17 cellular contexts compared by ENCODE assay signal in genomic region chr12:130876297-130876696, GRCh38. TPM values are rescaled to one million over a fixed set of nuclear protein-coding genes. Genes with fewer than 3 reads are reported as not detected.
DNase-seq lines count a peak whose midpoint lies in the region; ATAC-seq, FAIRE-seq and TF ChIP-seq lines count a peak whose summit lies in the region.
"Had no signal": no experiment of that assay in that cellular context is flagged by ENCODE, and none has a peak within 500 bp of the region (broad histone marks: within the 10 kb centered on the region; RNA-seq: fewer than 3 reads in every experiment).

No MANE protein-coding gene starts in this region.

- H3K27ac ChIP-seq in OCI-LY3 (ENCODE audit: low read length) (no peak overlapping the region), H1 (ENCODE audit: low read depth, low read length) (no peak overlapping the region)
- H3K27ac ChIP-seq: KMS-11, SK-N-MC had no signal

- H2BK12ac ChIP-seq in H1 (ENCODE audit: low read depth, low read length), result no peak overlapping the region

- H3K9ac ChIP-seq in OCI-LY3 (ENCODE audit: low read length) (no peak overlapping the region), H1 (replicated peaks in 1 of 4; ENCODE audit: extremely low read depth in 1 of 4, low read depth in 3 of 4, low read length in 3 of 4) (no peak overlapping the region)
- H3K9ac ChIP-seq: KMS-11 had no signal

- DNase-seq in natural killer cell treated with Interleukin-12 subunit alpha and Interleukin-12 subunit beta and Interleukin-15 and Interleukin-18, amount 100 ng/mL, for 72 hours (ENCODE audit: low spot score), result no peak
- DNase-seq in natural killer cell (no peak), H1 (ENCODE audit: low read depth in 1 of 2, low spot score in 2 of 2) (no peak), glomerular visceral epithelial cell (ENCODE audit: extremely low spot score) (no peak), foreskin fibroblast (no peak), kidney glomerular epithelial cell (lab: John Stamatoyannopoulos, UW) (no peak)
- DNase-seq: CD4-positive, CD25-positive, alpha-beta regulatory T cell; DMS79; GOT3; MG63; NCI-H1092 treated with DMSO at 0.1 percent for 48 hours; NCI-H510A treated with DMSO at 0.1 percent for 48 hours had no signal

- FAIRE-seq in H1 (lab: Jason Lieb, UNC), result no peak

- H3K27me3 Mint-ChIP-seq in natural killer cell treated with Interleukin-12 subunit alpha and Interleukin-12 subunit beta and Interleukin-15 and Interleukin-18, amount 100 ng/mL, for 72 hours, result no peaks in the 10 kb centered on the region
- no peaks in the 10 kb centered on the region for H3K27me3 Mint-ChIP-seq in natural killer cell (ENCODE audit: low read depth in 2 of 2)
- H3K27me3 Mint-ChIP-seq: CD4-positive, CD25-positive, alpha-beta regulatory T cell had no signal

- H3K23ac ChIP-seq in H1 (ENCODE audit: insufficient read length), result no peak overlapping the region

- H3K79me1 ChIP-seq in H1 (ENCODE audit: low read depth, low read length), result no peaks in the 10 kb centered on the region

- no peak for TF ChIP-seq RAD21 in H1 (IDR thresholded peaks at IDR 0.05 in 1 of 2, conservative IDR thresholded peaks at IDR 0.05 in 1 of 2; ENCODE audit: low read depth in 2 of 2, low read length in 2 of 2)

- H4K8ac ChIP-seq in H1 (ENCODE audit: extremely low read depth, insufficient read depth, low read length), result no peak overlapping the region

- no peak overlapping the region for H3K4ac ChIP-seq in H1 (replicated peaks; ENCODE audit: insufficient read length, low read depth, low read length)

- H3K23me2 ChIP-seq in H1 (ENCODE audit: low read depth, low read length), result peaks cover 8% of the 10 kb centered on the region

- H2BK5ac ChIP-seq in H1 (ENCODE audit: low read depth, low read length), result no peak overlapping the region

- H3K4me1 ChIP-seq in OCI-LY3 (ENCODE audit: low read length), result peaks cover 78% of the 10 kb centered on the region
- H3K4me1 ChIP-seq in H1 (replicated peaks in 1 of 4; ENCODE audit: control insufficient read depth in 3 of 4, insufficient read depth in 4 of 4, low read length in 3 of 4), result peaks cover 0 to 5% (median 3%) of the 10 kb centered on the region in 4 experiments; a peak in 4 of 7 replicates

- H3K36me3 ChIP-seq in OCI-LY3 (replicated peaks; ENCODE audit: low read depth, low read length) (peaks cover 41% of the 10 kb centered on the region), H1 (ENCODE audit: control insufficient read depth in 2 of 4, insufficient read depth in 4 of 4, low read length in 3 of 4) (peaks cover 27 to 53% (median 42%) of the 10 kb centered on the region in 4 experiments)

- peaks cover 48% of the 10 kb centered on the region for H3K36me3 Mint-ChIP-seq in natural killer cell treated with Interleukin-12 subunit alpha and Interleukin-12 subunit beta and Interleukin-15 and Interleukin-18, amount 100 ng/mL, for 72 hours
- H3K36me3 Mint-ChIP-seq in natural killer cell, result peaks cover 30% of the 10 kb centered on the region

- H3K4me3 Mint-ChIP-seq in natural killer cell treated with Interleukin-12 subunit alpha and Interleukin-12 subunit beta and Interleukin-15 and Interleukin-18, amount 100 ng/mL, for 72 hours, result no peak overlapping the region
- no peak overlapping the region for H3K4me3 Mint-ChIP-seq in natural killer cell

- TF ChIP-seq POLR2A in H1 (IDR thresholded peaks at IDR 0.05; ENCODE audit: control extremely low read depth in 1 of 2, low read depth in 2 of 2, low read length in 2 of 2), result peak in 1 of 2 experiments; percentile 29; a peak in 1 of 3 replicates

- H3K14ac ChIP-seq in H1 (ENCODE audit: insufficient read length), result no peak overlapping the region

- peaks cover 50 to 71% of the 10 kb centered on the region in 2 donors for H3K4me1 Mint-ChIP-seq in natural killer cell treated with Interleukin-12 subunit alpha and Interleukin-12 subunit beta and Interleukin-15 and Interleukin-18, amount 100 ng/mL, for 72 hours (ENCODE audit: low read depth in 2 of 2)
- peaks cover 35 to 58% of the 10 kb centered on the region in 2 donors for H3K4me1 Mint-ChIP-seq in natural killer cell

- TF ChIP-seq EP300 in H1 (IDR thresholded peaks at IDR 0.05; ENCODE audit: borderline replicate concordance in 1 of 2, low read depth in 2 of 2, low read length in 2 of 2), result no peak

- H3K18ac ChIP-seq in H1 (ENCODE audit: extremely low read depth, low read length), result no peak overlapping the region

- H4K20me1 ChIP-seq in OCI-LY3 (ENCODE audit: insufficient read depth, low read length), result peaks cover 53% of the 10 kb centered on the region
- peaks cover 7 to 9% of the 10 kb centered on the region in 2 experiments for H4K20me1 ChIP-seq in H1 (replicated peaks in 1 of 2; ENCODE audit: control insufficient read depth in 1 of 2, insufficient read depth in 2 of 2, low read length in 2 of 2)

- H3K27ac Mint-ChIP-seq in natural killer cell treated with Interleukin-12 subunit alpha and Interleukin-12 subunit beta and Interleukin-15 and Interleukin-18, amount 100 ng/mL, for 72 hours, result peak overlapping the region; percentile 4 to 91
- H3K27ac Mint-ChIP-seq in natural killer cell, result peak overlapping the region in 1 of 2 donors; percentile 24

- H4K5ac ChIP-seq in H1 (ENCODE audit: insufficient read length, low read depth, low read length), result no peak overlapping the region

- H3K9me3 ChIP-seq in OCI-LY3 (ENCODE audit: insufficient read depth, low read length), result no peaks in the 10 kb centered on the region
- no peaks in the 10 kb centered on the region for H3K9me3 ChIP-seq in H1 (ENCODE audit: insufficient read depth in 2 of 2, low read depth in 1 of 2, low read length in 1 of 2)
- H3K9me3 ChIP-seq: MG63 had no signal

- no peak overlapping the region for H2BK120ac ChIP-seq in H1 (replicated peaks; ENCODE audit: low read depth, low read length)

- H3K4me2 ChIP-seq in OCI-LY3 (ENCODE audit: low read length) (0 out of 2 replicates have a peak overlapping the region, but pooled peaks have one; percentile 1), H1 (ENCODE audit: insufficient read depth in 1 of 2, low read depth in 2 of 2, low read length in 2 of 2) (no peak overlapping the region; a peak in 1 of 4 replicates)
- H3K4me2 ChIP-seq: KMS-11 had no signal

- CTCF ChIA-PET in H1 (lab: Charles Lee; ENCODE audit: partially characterized antibody), result interaction anchor here (2.2 kb wide), 1 partner anchor 49 kb away, joined by 9 read pairs; no protein-coding TSS in a partner anchor

- H2BK20ac ChIP-seq in H1 (ENCODE audit: low read length), result no peak overlapping the region

- H3K27me3 ChIP-seq in OCI-LY3 (ENCODE audit: low read depth, low read length), result no peaks in the 10 kb centered on the region
- no peaks in the 10 kb centered on the region for H3K27me3 ChIP-seq in H1 (replicated peaks in 1 of 4; ENCODE audit: control insufficient read depth in 3 of 4, extremely low read depth in 1 of 4, insufficient read depth in 3 of 4, low read length in 3 of 4)
- H3K27me3 ChIP-seq: MG63 had no signal

- POLR2A ChIA-PET in H1 (lab: Charles Lee; ENCODE audit: partially characterized antibody), result interaction anchor here (1.0 to 8.9 kb wide), 19 partner anchors 10 to 89 kb away, joined by 3 to 86 read pairs (median 9); partner anchors contain the start of gene STX2

- peaks cover 50% of the 10 kb centered on the region for H3K79me2 ChIP-seq in OCI-LY3 (ENCODE audit: low read length)
- peaks cover 6 to 30% of the 10 kb centered on the region in 2 experiments for H3K79me2 ChIP-seq in H1 (ENCODE audit: control insufficient read depth in 1 of 2, insufficient read depth in 2 of 2, low read length in 2 of 2)

- no peak overlapping the region for H2AK5ac ChIP-seq in H1 (ENCODE audit: low read depth, low read length)

- H3K56ac ChIP-seq in H1 (replicated peaks; ENCODE audit: insufficient read length, low read depth, low read length), result no peak overlapping the region

- TF ChIP-seq CTCF in natural killer cell (IDR thresholded peaks at IDR 0.05) (no peak), OCI-LY3 (IDR thresholded peaks at IDR 0.05; ENCODE audit: low read depth, low read length) (no peak), H1 (IDR thresholded peaks at IDR 0.05; ENCODE audit: control extremely low read depth in 1 of 3, insufficient read depth in 1 of 3, low read depth in 1 of 3, low read length in 3 of 3) (no peak), foreskin fibroblast (IDR thresholded peaks at IDR 0.05; ENCODE audit: low read depth, low read length) (no peak)

- H3K4me3 ChIP-seq in OCI-LY3 (ENCODE audit: low read length) (no peak overlapping the region), H1 (ENCODE audit: extremely low read depth in 1 of 4, insufficient read depth in 2 of 4, low read depth in 3 of 4, low read length in 4 of 4) (no peak overlapping the region), foreskin fibroblast (ENCODE audit: low read depth in 1 of 2, low read length in 2 of 2) (no peak overlapping the region)
- H3K4me3 ChIP-seq: MG63, SK-N-MC had no signal

- no peak overlapping the region for H2BK15ac ChIP-seq in H1 (ENCODE audit: low read length)

- no peaks in the 10 kb centered on the region for H3K9me3 Mint-ChIP-seq in natural killer cell treated with Interleukin-12 subunit alpha and Interleukin-12 subunit beta and Interleukin-15 and Interleukin-18, amount 100 ng/mL, for 72 hours
- no peaks in the 10 kb centered on the region for H3K9me3 Mint-ChIP-seq in natural killer cell

- no peak for ATAC-seq in natural killer cell treated with Interleukin-12 subunit alpha and Interleukin-12 subunit beta and Interleukin-15 and Interleukin-18, amount 100 ng/mL, for 72 hours
- ATAC-seq in natural killer cell (no peak), GM21447 (IDR thresholded peaks at IDR 0.05; ENCODE audit: unreplicated experiment) (no peak)
- ATAC-seq: Panc1 had no signal

- no peak overlapping the region for H2AFZ ChIP-seq in OCI-LY3 (ENCODE audit: low read depth, low read length)
- H2AFZ ChIP-seq in H1 (ENCODE audit: low read length), result no peak overlapping the region

- intact Hi-C loops in natural killer cell (cut with micrococcal nuclease), result no loop called here

- H4K91ac ChIP-seq in H1 (replicated peaks; ENCODE audit: insufficient read length, low read length), result no peak overlapping the region

RNA-seq across cellular contexts. Expression of gene RAN, which starts 4.4 kb away (rescaled TPM):
- total RNA-seq in natural killer cell treated with Interleukin-12 subunit alpha and Interleukin-12 subunit beta and Interleukin-15 and Interleukin-18, amount 100 ng/mL, for 72 hours, result 1,000 to 10,000 TPM; 1,073 to 1,486 TPM
- 100 to 1,000 TPM; 244 to 264 (median 247) TPM for total RNA-seq in natural killer cell
- 2,056 and 2,064 TPM in 2 replicates for total RNA-seq in H1 (2021; fragmentation: NEBNext Ultra II Directional; extraction: Animal tissue kit (Norgen Biotek cat#: 25700))
- 1,559 and 2,203 TPM in 2 replicates for polyA plus RNA-seq in H1 (2011; rRNA removed)
- 3,091 TPM for polyA plus RNA-seq in H1 (2011; cell fraction: cytosol; rRNA removed)
- 846 TPM for polyA plus RNA-seq in H1 (2011; cell fraction: nucleus; rRNA removed)
- polyA plus RNA-seq in H1 (2012, experiment 1 of 2), result 2,430 to 2,650 TPM (median 2,578 TPM) in 4 replicates
- polyA plus RNA-seq in H1 (2012, experiment 2 of 2), result 345 TPM
- 714 TPM for polyA plus RNA-seq in H1 (2013, experiment 1 of 2)
- 699 TPM for polyA plus RNA-seq in H1 (2013, experiment 2 of 2)
- polyA minus RNA-seq in H1 (2011; rRNA and poly(A)+ RNA removed), result 1,671 and 1,842 TPM in 2 replicates
- polyA minus RNA-seq in H1 (2011; cell fraction: cytosol; rRNA and poly(A)+ RNA removed), result 628 TPM
- polyA minus RNA-seq in H1 (2011; cell fraction: nucleus; rRNA and poly(A)+ RNA removed), result 352 TPM

RNA-seq across cellular contexts. Expression of gene STX2, which starts 37.2 kb away (rescaled TPM):
- 10 to 100 TPM in 1 of 2 donors, 1 to 10 TPM in 1; 9.0 to 16.4 TPM for total RNA-seq in natural killer cell treated with Interleukin-12 subunit alpha and Interleukin-12 subunit beta and Interleukin-15 and Interleukin-18, amount 100 ng/mL, for 72 hours
- total RNA-seq in natural killer cell, result 10 to 100 TPM in 2 of 3 donors, 1 to 10 TPM in 1; 7.9 to 14.4 (median 14.1) TPM
- 22.0 and 26.3 TPM in 2 replicates for total RNA-seq in H1 (2021; fragmentation: NEBNext Ultra II Directional; extraction: Animal tissue kit (Norgen Biotek cat#: 25700))
- 13.9 and 20.0 TPM in 2 replicates for polyA plus RNA-seq in H1 (2011; rRNA removed)
- 20.8 TPM for polyA plus RNA-seq in H1 (2011; cell fraction: cytosol; rRNA removed)
- polyA plus RNA-seq in H1 (2011; cell fraction: nucleus; rRNA removed), result 13.3 TPM
- 14.6 to 22.0 TPM (median 17.8 TPM) in 4 replicates for polyA plus RNA-seq in H1 (2012, experiment 1 of 2)
- polyA plus RNA-seq in H1 (2012, experiment 2 of 2), result 3.5 TPM
- 19.0 TPM for polyA plus RNA-seq in H1 (2013, experiment 1 of 2)
- polyA plus RNA-seq in H1 (2013, experiment 2 of 2), result 17.5 TPM
- 13.7 and 18.8 TPM in 2 replicates for polyA minus RNA-seq in H1 (2011; rRNA and poly(A)+ RNA removed)
- polyA minus RNA-seq in H1 (2011; cell fraction: cytosol; rRNA and poly(A)+ RNA removed), result 8.4 TPM
- polyA minus RNA-seq in H1 (2011; cell fraction: nucleus; rRNA and poly(A)+ RNA removed), result 10.2 TPM
